ENCODE assay signal across 20 cellular contexts in the genomic region with DNA sequence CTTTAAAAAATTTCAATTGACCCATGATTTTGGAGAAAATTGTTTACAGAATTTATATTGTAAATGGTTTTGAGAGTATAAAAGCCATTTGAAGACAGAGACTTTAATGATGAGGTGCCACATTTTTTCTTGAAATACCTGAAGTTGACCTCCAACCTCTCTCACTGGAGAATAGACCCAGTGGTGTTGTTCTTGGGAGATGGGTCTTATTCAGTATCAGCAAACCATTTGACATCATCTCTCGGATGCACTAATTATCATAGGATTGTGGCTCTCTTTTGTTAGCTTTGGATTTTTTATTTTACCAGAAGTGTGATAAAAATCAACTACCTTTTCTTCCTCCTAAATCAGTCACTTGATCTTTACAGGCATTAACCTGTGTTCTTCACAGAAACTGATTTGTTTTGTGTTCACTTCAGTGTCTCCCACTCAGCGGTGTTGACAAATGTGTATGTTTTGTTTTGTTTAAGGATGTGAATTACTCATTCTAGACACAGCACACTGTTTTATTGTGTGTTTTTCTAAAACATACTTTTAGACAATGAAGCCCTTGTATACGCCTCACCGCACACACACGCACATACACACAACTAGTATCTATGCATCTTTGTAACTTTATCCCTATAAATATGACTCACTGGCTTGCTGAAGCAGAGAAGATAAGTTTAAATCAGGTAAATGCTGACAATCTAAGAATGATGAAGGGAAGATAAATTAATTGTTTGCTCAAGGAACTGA.
A peak's percentile ranks its signal among the peaks of the same experiment; 100 is the strongest.
DNase-seq lines count a peak whose midpoint lies in the region; ATAC-seq and TF ChIP-seq lines count a peak whose summit lies in the region.
"Had no signal": no experiment of that assay in that cellular context is flagged by ENCODE, and none has a peak within 500 bp of the region (broad histone marks: within the 10 kb centered on the region; RNA-seq: fewer than 3 reads in every experiment).

No MANE protein-coding gene starts in this region.

- H3K27ac ChIP-seq in HEK293 (ENCODE audit: extremely low read depth, low read depth, low read length) (peak overlapping the region; percentile 56), Panc1 (ENCODE audit: low read length) (peak overlapping the region; percentile 55), A673 (ENCODE audit: low read depth, low read length, poor library complexity, severe bottlenecking) (no peak overlapping the region)
- H3K27ac ChIP-seq: BLaER1, hepatocyte, right lobe of liver, SK-N-MC, upper lobe of left lung had no signal

- H3K9me3 ChIP-seq in HEK293 (ENCODE audit: control insufficient read depth, insufficient read depth, low read depth, low read length) (no peaks in the 10 kb centered on the region), Panc1 (ENCODE audit: control insufficient read depth, insufficient read depth, low read depth, low read length) (peaks cover 8% of the 10 kb centered on the region; the same call in 1 of the 2 replicates), A673 (ENCODE audit: low read depth, low read length, poor library complexity, severe bottlenecking) (no peaks in the 10 kb centered on the region)
- H3K9me3 ChIP-seq: BLaER1, right lobe of liver, upper lobe of left lung had no signal

- POLR2A ChIA-PET in HEK293 (lab: Yijun Ruan, JAX) (interaction anchor here (0.6 kb wide), 1 partner anchor 1122 kb away, joined by 5 read pairs; no protein-coding TSS in a partner anchor), Panc1 (lab: Charles Lee) (no interaction called here), A673 (lab: Charles Lee; ENCODE audit: low non-redundant PET) (no interaction called here)

- intact Hi-C loops in Panc1 (cut with micrococcal nuclease; ENCODE audit: unreplicated experiment): no loop called here
- intact Hi-C loops in A673 (cut with micrococcal nuclease; ENCODE audit: unreplicated experiment): no loop called here

- CTCF ChIA-PET in HEK293 (lab: Yijun Ruan, JAX) (interaction anchor here (0.6 kb wide), 1 partner anchor 96 kb away, joined by 3 read pairs; no protein-coding TSS in a partner anchor), Panc1 (lab: Charles Lee) (no interaction called here), A673 (lab: Charles Lee) (no interaction called here)

- H3K4me1 ChIP-seq in HEK293 (ENCODE audit: control insufficient read depth, insufficient read depth, low read length) (peaks cover 14% of the 10 kb centered on the region), Panc1 (ENCODE audit: control insufficient read depth, insufficient read depth, low read length) (peaks cover 17% of the 10 kb centered on the region), A673 (ENCODE audit: insufficient read depth, low read length, poor library complexity, severe bottlenecking) (no peaks in the 10 kb centered on the region)
- H3K4me1 ChIP-seq: BLaER1, right lobe of liver, upper lobe of left lung had no signal

- DNase-seq in Panc1 (ENCODE audit: low read depth, low spot score): peak; percentile 75
- peak; percentile 71 for DNase-seq in epithelial cell of esophagus (ENCODE audit: low read depth)
- peak; percentile 34 for DNase-seq in retinal pigment epithelial cell (ENCODE audit: low read depth)
- DNase-seq in middle frontal gyrus (ENCODE audit: extremely low spot score, low spot score): no peak
- no peak for DNase-seq in A673 (ENCODE audit: low spot score)
- DNase-seq: central memory CD4-positive, alpha-beta T cell; left ventricle myocardium superior; natural killer cell; NCI-H1417 treated with DMSO at 0.1 percent for 48 hours; NCI-H82; right lobe of liver; stimulated activated CD4-positive, alpha-beta T cell treated with anti-CD3 and anti-CD28 coated beads, Interleukin-4, amount 100 ng/mL, for 4 hours; upper lobe of left lung had no signal

- TF ChIP-seq CTCF in HEK293 (tag by site-specific recombination; IDR thresholded peaks at IDR 0.05) (no peak), Panc1 (IDR thresholded peaks at IDR 0.05) (no peak), epithelial cell of esophagus (IDR thresholded peaks at IDR 0.05; ENCODE audit: insufficient read depth, low read depth, low read length, missing control alignments) (no peak), retinal pigment epithelial cell (conservative IDR thresholded peaks at IDR 0.05; ENCODE audit: low read depth, low read length) (no peak), A673 (conservative IDR thresholded peaks at IDR 0.05; ENCODE audit: low read depth, low read length) (no peak)

- ATAC-seq in Panc1: peak; percentile 97
- ATAC-seq in GM21786 (IDR thresholded peaks at IDR 0.05; ENCODE audit: unreplicated experiment): no peak
- ATAC-seq: K562; left ventricle myocardium superior; natural killer cell; right lobe of liver; stimulated activated effector memory CD8-positive, alpha-beta T cell treated with anti-CD3 and anti-CD28 coated beads, Interleukin-12 subunit alpha, Interleukin-12 subunit beta, amount 100 ng/mL, for 72 hours had no signal

- H3K27me3 ChIP-seq in Panc1 (ENCODE audit: control insufficient read depth, insufficient read depth, low read length) (no peaks in the 10 kb centered on the region), A673 (replicated peaks; ENCODE audit: insufficient read depth, low read depth, low read length, poor library complexity) (no peaks in the 10 kb centered on the region)
- H3K27me3 ChIP-seq: BLaER1, hepatocyte, right lobe of liver, upper lobe of left lung had no signal

- H3K36me3 ChIP-seq in HEK293 (ENCODE audit: control insufficient read depth in 2 of 2, insufficient read depth in 1 of 2, low read length in 2 of 2) (no peaks in the 10 kb centered on the region), Panc1 (ENCODE audit: control insufficient read depth, insufficient read depth, low read length) (no peaks in the 10 kb centered on the region), A673 (ENCODE audit: insufficient read depth, low read length, poor library complexity, severe bottlenecking) (no peaks in the 10 kb centered on the region)
- H3K36me3 ChIP-seq: BLaER1, right lobe of liver, upper lobe of left lung had no signal

- H3K4me3 ChIP-seq in HEK293 (ENCODE audit: low read depth, low read length): no peak overlapping the region
- H3K4me3 ChIP-seq in Panc1 (ENCODE audit: low read depth in 2 of 2, low read length in 2 of 2): no peak overlapping the region
- no peak overlapping the region for H3K4me3 ChIP-seq in epithelial cell of esophagus (ENCODE audit: low read length)
- no peak overlapping the region for H3K4me3 ChIP-seq in retinal pigment epithelial cell (ENCODE audit: low read length)
- no peak overlapping the region for H3K4me3 ChIP-seq in A673 (ENCODE audit: low read depth, low read length, poor library complexity, severe bottlenecking)
- H3K4me3 ChIP-seq: BLaER1, hepatocyte, K562, right lobe of liver, SK-N-MC, upper lobe of left lung had no signal

- BruUV-seq in Panc1 (replicated peaks; lab: Mats Ljungman, UMichigan): no TSS peak
- no TSS peak for BruUV-seq in A673 (replicated peaks; lab: Mats Ljungman, UMichigan)

- in situ Hi-C loops in Panc1 (cut with HindIII; ENCODE audit: low pct_unique_long_range_greater_than_20kb, low sequenced_read_pairs): no loop called here

TF ChIP-seq in HEK293, 187 proteins besides CTCF, POLR2A, EP300 and RAD21 (continues in another document):
- TF ChIP-seq ZNF341 (tag by site-specific recombination; IDR thresholded peaks at IDR 0.05; ENCODE audit: low read depth): no peak
- TF ChIP-seq ZNF155 (tag by site-specific recombination; IDR thresholded peaks at IDR 0.05): no peak
- peak; percentile 41; the same call in 1 of the 2 replicates for TF ChIP-seq KLF10 (tag by site-specific recombination; IDR thresholded peaks at IDR 0.05)
- peak; percentile 24; the same call in 1 of the 2 replicates for TF ChIP-seq GLIS1 (tag by site-specific recombination; IDR thresholded peaks at IDR 0.05)
- peak; percentile 75 for TF ChIP-seq ZXDB (tag by site-specific recombination; IDR thresholded peaks at IDR 0.05)
- TF ChIP-seq ZNF239 (tag by site-specific recombination; IDR thresholded peaks at IDR 0.05): no peak
- TF ChIP-seq ZNF529 (tag by site-specific recombination; IDR thresholded peaks at IDR 0.05; ENCODE audit: insufficient replicate concordance): no peak
- no peak for TF ChIP-seq ZNF549 (tag by site-specific recombination; IDR thresholded peaks at IDR 0.05)
- TF ChIP-seq, protein P1, sequence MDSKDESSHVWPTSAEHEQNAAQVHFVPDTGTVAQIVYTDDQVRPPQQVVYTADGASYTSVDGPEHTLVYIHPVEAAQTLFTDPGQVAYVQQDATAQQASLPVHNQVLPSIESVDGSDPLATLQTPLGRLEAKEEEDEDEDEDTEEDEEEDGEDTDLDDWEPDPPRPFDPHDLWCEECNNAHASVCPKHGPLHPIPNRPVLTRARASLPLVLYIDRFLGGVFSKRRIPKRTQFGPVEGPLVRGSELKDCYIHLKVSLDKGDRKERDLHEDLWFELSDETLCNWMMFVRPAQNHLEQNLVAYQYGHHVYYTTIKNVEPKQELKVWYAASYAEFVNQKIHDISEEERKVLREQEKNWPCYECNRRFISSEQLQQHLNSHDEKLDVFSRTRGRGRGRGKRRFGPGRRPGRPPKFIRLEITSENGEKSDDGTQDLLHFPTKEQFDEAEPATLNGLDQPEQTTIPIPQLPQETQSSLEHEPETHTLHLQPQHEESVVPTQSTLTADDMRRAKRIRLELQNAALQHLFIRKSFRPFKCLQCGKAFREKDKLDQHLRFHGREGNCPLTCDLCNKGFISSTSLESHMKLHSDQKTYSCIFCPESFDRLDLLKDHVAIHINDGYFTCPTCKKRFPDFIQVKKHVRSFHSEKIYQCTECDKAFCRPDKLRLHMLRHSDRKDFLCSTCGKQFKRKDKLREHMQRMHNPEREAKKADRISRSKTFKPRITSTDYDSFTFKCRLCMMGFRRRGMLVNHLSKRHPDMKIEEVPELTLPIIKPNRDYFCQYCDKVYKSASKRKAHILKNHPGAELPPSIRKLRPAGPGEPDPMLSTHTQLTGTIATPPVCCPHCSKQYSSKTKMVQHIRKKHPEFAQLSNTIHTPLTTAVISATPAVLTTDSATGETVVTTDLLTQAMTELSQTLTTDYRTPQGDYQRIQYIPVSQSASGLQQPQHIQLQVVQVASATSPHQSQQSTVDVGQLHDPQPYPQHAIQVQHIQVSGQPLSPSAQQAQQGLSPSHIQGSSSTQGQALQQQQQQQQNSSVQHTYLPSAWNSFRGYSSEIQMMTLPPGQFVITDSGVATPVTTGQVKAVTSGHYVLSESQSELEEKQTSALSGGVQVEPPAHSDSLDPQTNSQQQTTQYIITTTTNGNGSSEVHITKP (tag by site-specific recombination; IDR thresholded peaks at IDR 0.05): no peak
- TF ChIP-seq ZNF530 (tag by site-specific recombination; IDR thresholded peaks at IDR 0.05; ENCODE audit: low read depth): no peak
- no peak for TF ChIP-seq ZBTB48 (tag by site-specific recombination; IDR thresholded peaks at IDR 0.05)

Comparison
In these comparisons a context has a peak if more than half of its experiments do, and no peak if none do; other contexts are left out.
1. DNase-seq: peak in Panc1 (single experiment), epithelial cell of esophagus (single experiment) and retinal pigment epithelial cell (single experiment); none in middle frontal gyrus (single experiment) and A673 (single experiment).